Comparison of ENCODE assay signal across 14 cellular contexts in the genomic region with DNA sequence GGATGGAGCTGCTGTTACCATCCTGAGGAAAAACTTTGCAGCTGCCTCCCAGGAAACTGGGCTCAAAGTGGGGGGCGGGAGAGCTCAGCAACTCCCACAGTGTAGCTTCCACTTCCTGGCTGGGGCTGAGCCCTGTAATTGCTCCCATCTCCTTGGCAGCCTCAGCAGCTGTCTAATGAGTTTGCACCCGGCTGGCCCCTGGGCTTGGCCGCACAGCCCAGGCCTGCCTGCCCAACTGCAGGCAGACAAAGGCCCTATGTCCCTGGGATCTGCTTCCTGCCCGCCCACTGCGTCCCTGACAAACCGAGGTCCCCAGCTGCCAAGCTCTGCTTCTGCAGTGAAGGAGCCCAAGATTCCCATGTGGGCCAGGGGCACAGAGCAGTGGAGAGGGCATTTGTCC. TPM values are rescaled to one million over a fixed set of nuclear protein-coding genes. Genes with fewer than 3 reads are reported as not detected.
DNase-seq lines count a peak whose midpoint lies in the region; ATAC-seq and TF ChIP-seq lines count a peak whose summit lies in the region.
"Had no signal": no experiment of that assay in that cellular context is flagged by ENCODE, and none has a peak within 500 bp of the region (broad histone marks: within the 10 kb centered on the region; RNA-seq: fewer than 3 reads in every experiment).

No MANE protein-coding gene starts in this region.

- intact Hi-C loops in spleen (cut with DNase I; ENCODE audit: low total_unique reads) = no loop called here

- in situ Hi-C loops in astrocyte of the spinal cord (cut with HindIII; ENCODE audit: low sequenced_read_pairs) = no loop called here

- no peaks in the 10 kb centered on the region for H3K27me3 Mint-ChIP-seq in chondrocyte (ENCODE audit: low read depth)

- H3K9me3 Mint-ChIP-seq in chondrocyte (ENCODE audit: low read depth) = no peaks in the 10 kb centered on the region
- H3K9me3 Mint-ChIP-seq: activated CD8-positive, alpha-beta T cell treated with anti-CD3 and anti-CD28 coated beads for 36 hours; activated naive CD4-positive, alpha-beta T cell treated with anti-CD3 and anti-CD28 coated beads, Interleukin-2, amount 10 ng/mL, durations not matched to agents 7 days and 5 days; naive B cell had no signal

- DNase-seq in NCI-H2196 (lab: John Stamatoyannopoulos, UW; ENCODE audit: unreplicated experiment) (peak; percentile 49), astrocyte of the spinal cord (ENCODE audit: low read depth, low spot score) (peak; percentile 45), left lobe of liver (ENCODE audit: low spot score) (no peak), spleen (no peak), NCI-H2029 treated with DMSO at 0.1 percent for 48 hours (lab: John Stamatoyannopoulos, UW) (no peak), chondrocyte (ENCODE audit: low spot score) (no peak)
- DNase-seq: activated CD8-positive, alpha-beta T cell treated with anti-CD3 and anti-CD28 coated beads for 36 hours; activated naive CD4-positive, alpha-beta T cell treated with anti-CD3 and anti-CD28 coated beads, Interleukin-2, amount 10 ng/mL, durations not matched to agents 7 days and 5 days; naive B cell; stimulated activated naive CD4-positive, alpha-beta T cell treated with Interleukin-2 at 50 U/mL for 16 hours had no signal

- H3K27ac Mint-ChIP-seq in chondrocyte (ENCODE audit: unreplicated experiment) = no peak overlapping the region
- H3K27ac Mint-ChIP-seq: activated CD8-positive, alpha-beta T cell treated with anti-CD3 and anti-CD28 coated beads for 36 hours; activated naive CD4-positive, alpha-beta T cell treated with anti-CD3 and anti-CD28 coated beads, Interleukin-2, amount 10 ng/mL, durations not matched to agents 7 days and 5 days; naive B cell had no signal

- H3K27ac ChIP-seq in spleen = peak overlapping the region in 6 of 8 donors; percentile 0 to 66 (median 46)
- H3K27ac ChIP-seq: hepatocyte had no signal

- H3K4me3 Mint-ChIP-seq in chondrocyte (ENCODE audit: unreplicated experiment) = no peak overlapping the region
- H3K4me3 Mint-ChIP-seq: activated CD8-positive, alpha-beta T cell treated with anti-CD3 and anti-CD28 coated beads for 36 hours; activated naive CD4-positive, alpha-beta T cell treated with anti-CD3 and anti-CD28 coated beads, Interleukin-2, amount 10 ng/mL, durations not matched to agents 7 days and 5 days had no signal

- TF ChIP-seq CTCF in astrocyte of the spinal cord (IDR thresholded peaks at IDR 0.05; ENCODE audit: low read depth, low read length) = no peak
- TF ChIP-seq CTCF in spleen (IDR thresholded peaks at IDR 0.05 in 8 of 11, conservative IDR thresholded peaks at IDR 0.05 in 3 of 11) = no peak
- TF ChIP-seq CTCF in chondrocyte (IDR thresholded peaks at IDR 0.05) = no peak

- H3K9me3 ChIP-seq in spleen = no peaks in the 10 kb centered on the region

- H3K36me3 Mint-ChIP-seq in chondrocyte (ENCODE audit: low read depth) = no peaks in the 10 kb centered on the region
- H3K36me3 Mint-ChIP-seq: activated naive CD4-positive, alpha-beta T cell treated with anti-CD3 and anti-CD28 coated beads, Interleukin-2, amount 10 ng/mL, durations not matched to agents 7 days and 5 days; naive B cell had no signal

- TF ChIP-seq POLR2A in spleen (IDR thresholded peaks at IDR 0.05) = no peak

- peaks cover 50% of the 10 kb centered on the region for H3K4me1 Mint-ChIP-seq in chondrocyte (ENCODE audit: low read depth)
- H3K4me1 Mint-ChIP-seq: activated naive CD4-positive, alpha-beta T cell treated with anti-CD3 and anti-CD28 coated beads, Interleukin-2, amount 10 ng/mL, durations not matched to agents 7 days and 5 days; naive B cell had no signal

- ATAC-seq in left lobe of liver (peak; percentile 15), HG03280 (IDR thresholded peaks at IDR 0.05; ENCODE audit: unreplicated experiment) (no peak), HG03342 (IDR thresholded peaks at IDR 0.05; ENCODE audit: unreplicated experiment) (no peak)
- ATAC-seq: activated CD8-positive, alpha-beta T cell treated with anti-CD3 and anti-CD28 coated beads for 36 hours had no signal

- 39 to 75% (median 66%) methylated on average over 3 to 6 of the region's 6 CpGs; no CpG with 5 or more reads in 1 of the 5 donors for WGBS in spleen, 5 donors

- H3K4me3 ChIP-seq in astrocyte of the spinal cord (ENCODE audit: low read depth, low read length) (no peak overlapping the region), spleen (no peak overlapping the region)
- H3K4me3 ChIP-seq: hepatocyte had no signal

- no peaks in the 10 kb centered on the region for H3K27me3 ChIP-seq in spleen (replicated peaks in 1 of 7)
- H3K27me3 ChIP-seq: hepatocyte had no signal

- no peaks in the 10 kb centered on the region for H3K36me3 ChIP-seq in spleen

- H3K4me1 ChIP-seq in spleen = peaks cover 4 to 30% (median 13%) of the 10 kb centered on the region in 6 donors

RNA-seq across cellular contexts. Expression of a gene that starts 30.1 kb away (rescaled TPM):
- total RNA-seq in left lobe of liver (not detected), spleen (not detected), chondrocyte (0.38 to 4.2 TPM (median 0.80 TPM) in 3 replicates)
- not detected for polyA plus RNA-seq in spleen
- total RNA-seq: activated CD8-positive, alpha-beta T cell treated with anti-CD3 and anti-CD28 coated beads for 36 hours; T-helper 1 cell treated with Interleukin-12 subunit alpha and Interleukin-12 subunit beta and Interleukin-4 antibody, amounts not matched to agents 30 ng/mL and 1 ng/mL, for 36 hours had no signal

Comparison
In these comparisons a context has a peak if more than half of its experiments do, and no peak if none do; other contexts are left out.
1. DNase-seq: peak in NCI-H2196 (single experiment) and astrocyte of the spinal cord (single experiment); none in left lobe of liver (single experiment), spleen (single experiment), NCI-H2029 treated with DMSO at 0.1 percent for 48 hours (single experiment) and chondrocyte (single experiment).